Comparison of ENCODE assay signal across 1 cellular context in genomic region chr1:48215222-48215621, GRCh38.
TF ChIP-seq lines count a peak whose summit lies in the region.

No MANE protein-coding gene starts in this region.

TF ChIP-seq in HepG2, 621 proteins besides CTCF, POLR2A, EP300 and RAD21 (continued from another document):
- TF ChIP-seq, protein P1, sequence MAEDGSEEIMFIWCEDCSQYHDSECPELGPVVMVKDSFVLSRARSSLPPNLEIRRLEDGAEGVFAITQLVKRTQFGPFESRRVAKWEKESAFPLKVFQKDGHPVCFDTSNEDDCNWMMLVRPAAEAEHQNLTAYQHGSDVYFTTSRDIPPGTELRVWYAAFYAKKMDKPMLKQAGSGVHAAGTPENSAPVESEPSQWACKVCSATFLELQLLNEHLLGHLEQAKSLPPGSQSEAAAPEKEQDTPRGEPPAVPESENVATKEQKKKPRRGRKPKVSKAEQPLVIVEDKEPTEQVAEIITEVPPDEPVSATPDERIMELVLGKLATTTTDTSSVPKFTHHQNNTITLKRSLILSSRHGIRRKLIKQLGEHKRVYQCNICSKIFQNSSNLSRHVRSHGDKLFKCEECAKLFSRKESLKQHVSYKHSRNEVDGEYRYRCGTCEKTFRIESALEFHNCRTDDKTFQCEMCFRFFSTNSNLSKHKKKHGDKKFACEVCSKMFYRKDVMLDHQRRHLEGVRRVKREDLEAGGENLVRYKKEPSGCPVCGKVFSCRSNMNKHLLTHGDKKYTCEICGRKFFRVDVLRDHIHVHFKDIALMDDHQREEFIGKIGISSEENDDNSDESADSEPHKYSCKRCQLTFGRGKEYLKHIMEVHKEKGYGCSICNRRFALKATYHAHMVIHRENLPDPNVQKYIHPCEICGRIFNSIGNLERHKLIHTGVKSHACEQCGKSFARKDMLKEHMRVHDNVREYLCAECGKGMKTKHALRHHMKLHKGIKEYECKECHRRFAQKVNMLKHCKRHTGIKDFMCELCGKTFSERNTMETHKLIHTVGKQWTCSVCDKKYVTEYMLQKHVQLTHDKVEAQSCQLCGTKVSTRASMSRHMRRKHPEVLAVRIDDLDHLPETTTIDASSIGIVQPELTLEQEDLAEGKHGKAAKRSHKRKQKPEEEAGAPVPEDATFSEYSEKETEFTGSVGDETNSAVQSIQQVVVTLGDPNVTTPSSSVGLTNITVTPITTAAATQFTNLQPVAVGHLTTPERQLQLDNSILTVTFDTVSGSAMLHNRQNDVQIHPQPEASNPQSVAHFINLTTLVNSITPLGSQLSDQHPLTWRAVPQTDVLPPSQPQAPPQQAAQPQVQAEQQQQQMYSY (CRISPR knock-in tag; IDR thresholded peaks at IDR 0.05): no peak
- TF ChIP-seq TCF12 (IDR thresholded peaks at IDR 0.05): no peak
- TF ChIP-seq TCF12 (CRISPR knock-in tag; IDR thresholded peaks at IDR 0.05): no peak
- TF ChIP-seq CBFB (CRISPR knock-in tag; IDR thresholded peaks at IDR 0.05): no peak
- TF ChIP-seq SCMH1 (CRISPR knock-in tag; IDR thresholded peaks at IDR 0.05; ENCODE audit: borderline replicate concordance): no peak
- TF ChIP-seq FUBP1 (CRISPR knock-in tag; IDR thresholded peaks at IDR 0.05; ENCODE audit: borderline replicate concordance): no peak
- TF ChIP-seq CREBL2 (CRISPR knock-in tag; IDR thresholded peaks at IDR 0.05; ENCODE audit: borderline replicate concordance): no peak
- TF ChIP-seq KDM3A (CRISPR knock-in tag; IDR thresholded peaks at IDR 0.05; ENCODE audit: low read depth): no peak
- no peak for TF ChIP-seq ZNF232 (CRISPR knock-in tag; IDR thresholded peaks at IDR 0.05; ENCODE audit: borderline replicate concordance)
- TF ChIP-seq, protein P2, sequence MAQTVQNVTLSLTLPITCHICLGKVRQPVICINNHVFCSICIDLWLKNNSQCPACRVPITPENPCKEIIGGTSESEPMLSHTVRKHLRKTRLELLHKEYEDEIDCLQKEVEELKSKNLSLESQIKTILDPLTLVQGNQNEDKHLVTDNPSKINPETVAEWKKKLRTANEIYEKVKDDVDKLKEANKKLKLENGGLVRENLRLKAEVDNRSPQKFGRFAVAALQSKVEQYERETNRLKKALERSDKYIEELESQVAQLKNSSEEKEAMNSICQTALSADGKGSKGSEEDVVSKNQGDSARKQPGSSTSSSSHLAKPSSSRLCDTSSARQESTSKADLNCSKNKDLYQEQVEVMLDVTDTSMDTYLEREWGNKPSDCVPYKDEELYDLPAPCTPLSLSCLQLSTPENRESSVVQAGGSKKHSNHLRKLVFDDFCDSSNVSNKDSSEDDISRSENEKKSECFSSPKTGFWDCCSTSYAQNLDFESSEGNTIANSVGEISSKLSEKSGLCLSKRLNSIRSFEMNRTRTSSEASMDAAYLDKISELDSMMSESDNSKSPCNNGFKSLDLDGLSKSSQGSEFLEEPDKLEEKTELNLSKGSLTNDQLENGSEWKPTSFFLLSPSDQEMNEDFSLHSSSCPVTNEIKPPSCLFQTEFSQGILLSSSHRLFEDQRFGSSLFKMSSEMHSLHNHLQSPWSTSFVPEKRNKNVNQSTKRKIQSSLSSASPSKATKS (CRISPR knock-in tag; IDR thresholded peaks at IDR 0.05): no peak
- no peak for TF ChIP-seq ZSCAN20 (CRISPR knock-in tag; IDR thresholded peaks at IDR 0.05; ENCODE audit: borderline replicate concordance)
- no peak for TF ChIP-seq ZNF354B (CRISPR knock-in tag; IDR thresholded peaks at IDR 0.05)
